ENCODE assay signal across 27 cellular contexts in genomic region chr3:194303749-194304148, GRCh38. TPM values are rescaled to one million over a fixed set of nuclear protein-coding genes. Genes with fewer than 3 reads are reported as not detected.
DNase-seq lines count a peak whose midpoint lies in the region; ATAC-seq, FAIRE-seq and TF ChIP-seq lines count a peak whose summit lies in the region.
"Had no signal": no experiment of that assay in that cellular context is flagged by ENCODE, and none has a peak within 500 bp of the region (broad histone marks: within the 10 kb centered on the region; RNA-seq: fewer than 3 reads in every experiment).

No MANE protein-coding gene starts in this region.

- peak overlapping the region in 8 of 11 experiments; percentile 81 to 95 (median 90); a peak in 16 of 22 replicates for H3K4me2 ChIP-seq in BLaER1 treated with 17β-estradiol and CSF1 and Interleukin-3, amounts not matched to agents 10 nM and 100 nM
- no peak overlapping the region for H3K4me2 ChIP-seq in H1 (ENCODE audit: insufficient read depth in 1 of 2, low read depth in 2 of 2, low read length in 2 of 2)

- TF ChIP-seq POLR2A in H1 (IDR thresholded peaks at IDR 0.05; ENCODE audit: control extremely low read depth in 1 of 2, low read depth in 2 of 2, low read length in 2 of 2): no peak

- WGBS in H1 (ENCODE audit: extremely low coverage in 1 of 2, insufficient coverage in 1 of 2, insufficient read length in 1 of 2, insufficient replicate concordance in 2 of 2, low coverage in 1 of 2, low lambda C conversion rate in 2 of 2, missing lambda C conversion rate in 1 of 2), 2 experiments: 88% methylated on average over 1 of the region's 1 CpG; no CpG with 5 or more reads in 1 of the 2 experiments

- no peak for TF ChIP-seq CTCF in HEK293 (tag by site-specific recombination; IDR thresholded peaks at IDR 0.05)
- TF ChIP-seq CTCF in H1 (IDR thresholded peaks at IDR 0.05; ENCODE audit: control extremely low read depth in 1 of 3, insufficient read depth in 1 of 3, low read depth in 1 of 3, low read length in 3 of 3): no peak

- no peak overlapping the region for H3K56ac ChIP-seq in H1 (replicated peaks; ENCODE audit: insufficient read length, low read depth, low read length)

- no peaks in the 10 kb centered on the region for H3K79me2 ChIP-seq in H1 (ENCODE audit: control insufficient read depth in 1 of 2, insufficient read depth in 2 of 2, low read length in 2 of 2)

- H2BK5ac ChIP-seq in H1 (ENCODE audit: low read depth, low read length): no peak overlapping the region

- H3K27me3 Mint-ChIP-seq in activated naive CD4-positive, alpha-beta T cell treated with anti-CD3 and anti-CD28 coated beads for 36 hours (ENCODE audit: low read depth): no peaks in the 10 kb centered on the region
- no peaks in the 10 kb centered on the region for H3K27me3 Mint-ChIP-seq in naive thymus-derived CD4-positive, alpha-beta T cell
- H3K27me3 Mint-ChIP-seq: CD4-positive, alpha-beta memory T cell; CD4-positive, CD25-positive, alpha-beta regulatory T cell had no signal

- H3K23me2 ChIP-seq in H1 (ENCODE audit: low read depth, low read length): no peaks in the 10 kb centered on the region

- H3K27ac Mint-ChIP-seq in activated naive CD4-positive, alpha-beta T cell treated with anti-CD3 and anti-CD28 coated beads for 36 hours: no peak overlapping the region
- H3K27ac Mint-ChIP-seq in naive thymus-derived CD4-positive, alpha-beta T cell: no peak overlapping the region
- H3K27ac Mint-ChIP-seq: CD14-positive monocyte; CD4-positive, alpha-beta memory T cell; CD4-positive, CD25-positive, alpha-beta regulatory T cell; CD8-positive, alpha-beta memory T cell had no signal

- peaks cover 0 to 23% (median 18%) of the 10 kb centered on the region in 11 experiments; a peak in 14 of 22 replicates for H3K9me3 ChIP-seq in BLaER1 treated with 17β-estradiol and CSF1 and Interleukin-3, amounts not matched to agents 10 nM and 100 nM (replicated peaks in 1 of 11)
- H3K9me3 ChIP-seq in HEK293 (ENCODE audit: control insufficient read depth, insufficient read depth, low read depth, low read length) (no peaks in the 10 kb centered on the region), H1 (ENCODE audit: insufficient read depth in 2 of 2, low read depth in 1 of 2, low read length in 1 of 2) (no peaks in the 10 kb centered on the region)
- no peaks in the 10 kb centered on the region for H3K9me3 ChIP-seq in naive thymus-derived CD4-positive, alpha-beta T cell (ENCODE audit: control insufficient read depth in 2 of 3, low read length in 3 of 3)
- H3K9me3 ChIP-seq: BE2C had no signal

- no peak overlapping the region for H4K5ac ChIP-seq in H1 (ENCODE audit: insufficient read length, low read depth, low read length)

- TF ChIP-seq EP300 in H1 (IDR thresholded peaks at IDR 0.05; ENCODE audit: borderline replicate concordance in 1 of 2, low read depth in 2 of 2, low read length in 2 of 2): no peak

- peaks cover 2% of the 10 kb centered on the region for H3K36me3 Mint-ChIP-seq in activated naive CD4-positive, alpha-beta T cell treated with anti-CD3 and anti-CD28 coated beads for 36 hours (ENCODE audit: low read depth)
- peaks cover 0 to 13% (median 0%) of the 10 kb centered on the region in 5 donors for H3K36me3 Mint-ChIP-seq in naive thymus-derived CD4-positive, alpha-beta T cell
- H3K36me3 Mint-ChIP-seq: CD14-positive monocyte; CD4-positive, alpha-beta memory T cell; CD4-positive, CD25-positive, alpha-beta regulatory T cell; CD8-positive, alpha-beta memory T cell had no signal

- H3K14ac ChIP-seq in H1 (ENCODE audit: insufficient read length): no peak overlapping the region

- no peak for FAIRE-seq in H1 (lab: Jason Lieb, UNC)
- FAIRE-seq: A204.1, G401.6, GM12891, GM19239 had no signal

- H3K4me1 ChIP-seq in BLaER1 treated with 17β-estradiol and CSF1 and Interleukin-3, amounts not matched to agents 10 nM and 100 nM: peaks cover 57 to 100% (median 79%) of the 10 kb centered on the region in 10 experiments
- H3K4me1 ChIP-seq in HEK293 (ENCODE audit: control insufficient read depth, insufficient read depth, low read length) (peaks cover under 1% of the 10 kb centered on the region), H1 (replicated peaks in 1 of 4; ENCODE audit: control insufficient read depth in 3 of 4, insufficient read depth in 4 of 4, low read length in 3 of 4) (peaks cover 6 to 23% (median 14%) of the 10 kb centered on the region in 4 experiments)
- peaks cover 23 to 27% of the 10 kb centered on the region in 2 donors for H3K4me1 ChIP-seq in naive thymus-derived CD4-positive, alpha-beta T cell (ENCODE audit: control insufficient read depth in 2 of 2, insufficient read depth in 2 of 2, low read length in 2 of 2)

- H3K18ac ChIP-seq in H1 (ENCODE audit: extremely low read depth, low read length): no peak overlapping the region; the same call in 1 of the 2 replicates

- 0 out of 20 replicates have a peak overlapping the region, but pooled peaks of 2 of the 10 experiments have one; percentile 18 to 36 for H3K4me3 ChIP-seq in BLaER1 treated with 17β-estradiol and CSF1 and Interleukin-3, amounts not matched to agents 10 nM and 100 nM
- H3K4me3 ChIP-seq in HEK293 (ENCODE audit: low read depth, low read length) (no peak overlapping the region), H1 (ENCODE audit: extremely low read depth in 1 of 4, insufficient read depth in 2 of 4, low read depth in 3 of 4, low read length in 4 of 4) (no peak overlapping the region)
- no peak overlapping the region for H3K4me3 ChIP-seq in naive thymus-derived CD4-positive, alpha-beta T cell (ENCODE audit: low read length)

- H4K20me1 ChIP-seq in BLaER1 treated with 17β-estradiol and CSF1 and Interleukin-3, amounts not matched to agents 10 nM and 100 nM: peaks cover 0 to 21% (median 0%) of the 10 kb centered on the region in 11 experiments; a peak in 6 of 22 replicates
- H4K20me1 ChIP-seq in H1 (replicated peaks in 1 of 2; ENCODE audit: control insufficient read depth in 1 of 2, insufficient read depth in 2 of 2, low read length in 2 of 2): no peaks in the 10 kb centered on the region

- H3K23ac ChIP-seq in H1 (ENCODE audit: insufficient read length): no peak overlapping the region

- POLR2A ChIA-PET in HEK293 (lab: Yijun Ruan, JAX) (no interaction called here), H1 (lab: Charles Lee; ENCODE audit: partially characterized antibody) (interaction anchor here (1.5 kb wide), 1 partner anchor 169 kb away, joined by 3 read pairs; no protein-coding TSS in a partner anchor)
- POLR2A ChIA-PET in naive thymus-derived CD4-positive, alpha-beta T cell (lab: Charles Lee): no interaction called here

- H3K27me3 ChIP-seq in BLaER1 treated with 17β-estradiol and CSF1 and Interleukin-3, amounts not matched to agents 10 nM and 100 nM: peaks cover 39 to 76% (median 63%) of the 10 kb centered on the region in 11 experiments
- H3K27me3 ChIP-seq in H1 (replicated peaks in 1 of 4; ENCODE audit: control insufficient read depth in 3 of 4, extremely low read depth in 1 of 4, insufficient read depth in 3 of 4, low read length in 3 of 4): peaks cover 0 to 2% (median 0%) of the 10 kb centered on the region in 4 experiments; a peak in 3 of 7 replicates
- H3K27me3 ChIP-seq in naive thymus-derived CD4-positive, alpha-beta T cell (ENCODE audit: control insufficient read depth in 2 of 2, insufficient read depth in 2 of 2, low read length in 2 of 2): no peaks in the 10 kb centered on the region
- H3K27me3 ChIP-seq: BE2C had no signal

- H3K4ac ChIP-seq in H1 (replicated peaks; ENCODE audit: insufficient read length, low read depth, low read length): no peak overlapping the region

- no peak for ATAC-seq in naive thymus-derived CD4-positive, alpha-beta T cell

- H3K4me1 Mint-ChIP-seq in activated naive CD4-positive, alpha-beta T cell treated with anti-CD3 and anti-CD28 coated beads for 36 hours (ENCODE audit: low read depth): peaks cover 35% of the 10 kb centered on the region
- peaks cover 15 to 54% (median 41%) of the 10 kb centered on the region in 7 donors for H3K4me1 Mint-ChIP-seq in naive thymus-derived CD4-positive, alpha-beta T cell

- no peak overlapping the region; the same call in 1 of the 2 replicates for H2BK15ac ChIP-seq in H1 (ENCODE audit: low read length)

- no peak overlapping the region for H2BK20ac ChIP-seq in H1 (ENCODE audit: low read length)

- H3K9ac ChIP-seq in BLaER1 treated with 17β-estradiol and CSF1 and Interleukin-3, amounts not matched to agents 10 nM and 100 nM: no peak overlapping the region
- H3K9ac ChIP-seq in H1 (replicated peaks in 1 of 4; ENCODE audit: extremely low read depth in 1 of 4, low read depth in 3 of 4, low read length in 3 of 4): no peak overlapping the region

- peak; percentile 0 for DNase-seq in activated effector memory CD4-positive, alpha-beta T cell treated with anti-CD3 and anti-CD28 coated beads, Interleukin-2, amount 50 U/mL, for 16 hours
- no peak for DNase-seq in activated effector memory CD4-positive, alpha-beta T cell treated with Interleukin-2 at 50 U/mL for 16 hours
- no peak for DNase-seq in H1 (ENCODE audit: low read depth in 1 of 2, low spot score in 2 of 2)
- no peak for DNase-seq in activated naive CD4-positive, alpha-beta T cell treated with anti-CD3 and anti-CD28 coated beads for 36 hours
- DNase-seq in mesenteric fat pad (ENCODE audit: low spot score): no peak
- no peak for DNase-seq in naive thymus-derived CD4-positive, alpha-beta T cell
- DNase-seq: 8988T; ACHN; BE2C; C1 segment of cervical spinal cord; CD4-positive, alpha-beta memory T cell; CD4-positive, CD25-positive, alpha-beta regulatory T cell; CD8-positive, alpha-beta memory T cell; COR-L47; DMS 273 treated with DMSO at 0.1 percent for 48 hours; DMS153; DMS53; DMS79 had no signal

- CTCF ChIA-PET in HEK293 (lab: Yijun Ruan, JAX): no interaction called here
- CTCF ChIA-PET in H1 (lab: Charles Lee; ENCODE audit: partially characterized antibody): interaction anchor here (1.1 to 2.6 kb wide), 4 partner anchors 9 to 523 kb away, joined by 3 to 11 read pairs (median 6); no protein-coding TSS in a partner anchor
- CTCF ChIA-PET in activated naive CD4-positive, alpha-beta T cell treated with anti-CD3 and anti-CD28 coated beads for 36 hours (lab: Charles Lee): no interaction called here
- CTCF ChIA-PET in naive thymus-derived CD4-positive, alpha-beta T cell (lab: Charles Lee): no interaction called here

- H3K36me3 ChIP-seq in BLaER1 treated with 17β-estradiol and CSF1 and Interleukin-3, amounts not matched to agents 10 nM and 100 nM: no peaks in the 10 kb centered on the region
- no peaks in the 10 kb centered on the region for H3K36me3 ChIP-seq in HEK293 (ENCODE audit: control insufficient read depth in 2 of 2, insufficient read depth in 1 of 2, low read length in 2 of 2)
- H3K36me3 ChIP-seq in H1 (ENCODE audit: control insufficient read depth in 2 of 4, insufficient read depth in 4 of 4, low read length in 3 of 4): no peaks in the 10 kb centered on the region
- no peaks in the 10 kb centered on the region for H3K36me3 ChIP-seq in naive thymus-derived CD4-positive, alpha-beta T cell (ENCODE audit: control insufficient read depth in 2 of 3, insufficient read depth in 3 of 3, low read length in 3 of 3)
- H3K36me3 ChIP-seq: BE2C had no signal

- H3K27ac ChIP-seq in BLaER1 treated with 17β-estradiol and CSF1 and Interleukin-3, amounts not matched to agents 10 nM and 100 nM: peak overlapping the region in 8 of 11 experiments; percentile 6 to 84 (median 56); a peak in 12 of 22 replicates
- H3K27ac ChIP-seq in HEK293 (ENCODE audit: extremely low read depth, low read depth, low read length) (no peak overlapping the region), H1 (ENCODE audit: low read depth, low read length) (no peak overlapping the region)
- no peak overlapping the region for H3K27ac ChIP-seq in naive thymus-derived CD4-positive, alpha-beta T cell (ENCODE audit: low read depth, low read length)

- H2BK12ac ChIP-seq in H1 (ENCODE audit: low read depth, low read length): 0 out of 2 replicates have a peak overlapping the region, but pooled peaks have one; percentile 4

- H2AK5ac ChIP-seq in H1 (ENCODE audit: low read depth, low read length): 0 out of 2 replicates have a peak overlapping the region, but pooled peaks have one; percentile 54

- no peaks in the 10 kb centered on the region for H3K79me1 ChIP-seq in H1 (ENCODE audit: low read depth, low read length)

- TF ChIP-seq RAD21 in H1 (IDR thresholded peaks at IDR 0.05 in 1 of 2, conservative IDR thresholded peaks at IDR 0.05 in 1 of 2; ENCODE audit: low read depth in 2 of 2, low read length in 2 of 2): no peak

- H3K4me3 Mint-ChIP-seq in activated naive CD4-positive, alpha-beta T cell treated with anti-CD3 and anti-CD28 coated beads for 36 hours: no peak overlapping the region
- H3K4me3 Mint-ChIP-seq in naive thymus-derived CD4-positive, alpha-beta T cell: no peak overlapping the region
- H3K4me3 Mint-ChIP-seq: CD8-positive, alpha-beta memory T cell had no signal

- H2BK120ac ChIP-seq in H1 (replicated peaks; ENCODE audit: low read depth, low read length): no peak overlapping the region

- no peaks in the 10 kb centered on the region for H3K9me3 Mint-ChIP-seq in activated naive CD4-positive, alpha-beta T cell treated with anti-CD3 and anti-CD28 coated beads for 36 hours
- H3K9me3 Mint-ChIP-seq in naive thymus-derived CD4-positive, alpha-beta T cell: peaks cover 0 to 5% (median 3%) of the 10 kb centered on the region in 11 donors
- H3K9me3 Mint-ChIP-seq: CD14-positive monocyte had no signal

- no peak overlapping the region for H2AFZ ChIP-seq in H1 (ENCODE audit: low read length)

- H4K91ac ChIP-seq in H1 (replicated peaks; ENCODE audit: insufficient read length, low read length): no peak overlapping the region

- H4K8ac ChIP-seq in H1 (ENCODE audit: extremely low read depth, insufficient read depth, low read length): no peak overlapping the region

- intact Hi-C loops in activated naive CD4-positive, alpha-beta T cell treated with anti-CD3 and anti-CD28 coated beads for 36 hours (cut with micrococcal nuclease): loop anchor here (10.0 kb wide), 1 partner anchor 1409 kb away; no protein-coding TSS in a partner anchor
- intact Hi-C loops in naive thymus-derived CD4-positive, alpha-beta T cell (cut with micrococcal nuclease): loop anchor here in 1 of 2 donors (10.0 kb wide), 1 partner anchor 99 kb away; no protein-coding TSS in a partner anchor

RNA-seq across cellular contexts. Expression of gene CPN2, which starts 47.4 kb away (rescaled TPM):
- not detected in 2 replicates for total RNA-seq in H1 (2021; fragmentation: NEBNext Ultra II Directional; extraction: Animal tissue kit (Norgen Biotek cat#: 25700))
- 0.03 TPM in 1 of 2 replicates, not detected in the other for polyA plus RNA-seq in H1 (2011; rRNA removed)
- not detected for polyA plus RNA-seq in H1 (2011; cell fraction: cytosol; rRNA removed)
- not detected for polyA plus RNA-seq in H1 (2011; cell fraction: nucleus; rRNA removed)
- polyA plus RNA-seq in H1 (2012, experiment 1 of 2): 0.12 TPM in 1 of 4 replicates, not detected in the others
- polyA plus RNA-seq in H1 (2012, experiment 2 of 2): not detected
- 0.02 TPM for polyA plus RNA-seq in H1 (2013, experiment 1 of 2)
- 0.02 TPM for polyA plus RNA-seq in H1 (2013, experiment 2 of 2)
- not detected in 2 replicates for polyA minus RNA-seq in H1 (2011; rRNA and poly(A)+ RNA removed)
- polyA minus RNA-seq in H1 (2011; cell fraction: cytosol; rRNA and poly(A)+ RNA removed): not detected
- polyA minus RNA-seq in H1 (2011; cell fraction: nucleus; rRNA and poly(A)+ RNA removed): not detected
- not detected for total RNA-seq in activated naive CD4-positive, alpha-beta T cell treated with anti-CD3 and anti-CD28 coated beads for 36 hours
- total RNA-seq in mesenteric fat pad: 0.16 TPM
- total RNA-seq in naive thymus-derived CD4-positive, alpha-beta T cell: not detected
- polyA plus RNA-seq in naive thymus-derived CD4-positive, alpha-beta T cell: not detected
- total RNA-seq: A673; CD4-positive, alpha-beta memory T cell; CD4-positive, CD25-positive, alpha-beta regulatory T cell; CD8-positive, alpha-beta memory T cell had no signal
- polyA plus RNA-seq: AG04450; CD14-positive monocyte; CD4-positive, alpha-beta memory T cell; CD4-positive, CD25-positive, alpha-beta regulatory T cell; CD8-positive, alpha-beta memory T cell had no signal

Comparison
In these comparisons a context has a peak if more than half of its experiments do, and no peak if none do; other contexts are left out.
1. H3K27ac ChIP-seq: peak in BLaER1 treated with 17β-estradiol and CSF1 and Interleukin-3, amounts not matched to agents 10 nM and 100 nM (8 of 11); none in HEK293 (single experiment), H1 (single experiment) and naive thymus-derived CD4-positive, alpha-beta T cell (single experiment).
2. H3K4me2 ChIP-seq: peak in BLaER1 treated with 17β-estradiol and CSF1 and Interleukin-3, amounts not matched to agents 10 nM and 100 nM (8 of 11); none in H1 (0 of 2).